ENCODE assay signal across 32 cellular contexts in genomic region chr11:121931121-121931520, GRCh38.
"Had no signal": no experiment of that assay in that cellular context is flagged by ENCODE, and none has a peak within 500 bp of the region (broad histone marks: within the 10 kb centered on the region; RNA-seq: fewer than 3 reads in every experiment).

No MANE protein-coding gene starts in this region.

- H3K4me3 ChIP-seq: body of pancreas had no signal

- H3K27me3 ChIP-seq: adrenal gland, body of pancreas, brain microvascular endothelial cell, breast epithelium had no signal

- DNase-seq: activated B cell treated with CpG ODN at 0.5 μM for 24 hours; activated CD4-positive, alpha-beta memory T cell treated with anti-CD3 and anti-CD28 coated beads for 36 hours; activated CD4-positive, alpha-beta T cell treated with anti-CD3 and anti-CD28 coated beads for 4 hours; activated CD4-positive, alpha-beta T cell treated with anti-CD3 and anti-CD28 coated beads, Interleukin-2, amount 10 ng/mL, durations not matched to agents 24 days and 14 days; activated CD4-positive, alpha-beta T cell treated with anti-CD3 and anti-CD28 coated beads, Interleukin-2, amount 50 U/mL, for 1 hour; activated CD4-positive, alpha-beta T cell treated with anti-CD3 and anti-CD28 coated beads, Interleukin-2, amount 50 U/mL, for 4 hours; activated CD4-positive, CD25-positive, alpha-beta regulatory T cell treated with anti-CD3 and anti-CD28 coated beads, Interleukin-2, amount 50 U/mL, for 72 hours; activated CD8-positive, alpha-beta memory T cell treated with anti-CD3 and anti-CD28 coated beads, Interleukin-2, amount 50 U/mL, for 4 hours; activated CD8-positive, alpha-beta T cell treated with anti-CD3 and anti-CD28 coated beads for 36 hours; activated effector memory CD4-positive, alpha-beta T cell treated with anti-CD3 and anti-CD28 coated beads, Interleukin-2, amount 50 U/mL, for 16 hours; activated gamma-delta T cell treated with Interleukin-2 at 50 U/mL for 16 hours; activated naive CD4-positive, alpha-beta T cell; activated naive CD4-positive, alpha-beta T cell treated with anti-CD3 and anti-CD28 coated beads for 36 hours; activated naive CD4-positive, alpha-beta T cell treated with anti-CD3 and anti-CD28 coated beads, Interleukin-2, amount 50 U/mL, for 16 hours; activated naive CD8-positive, alpha-beta T cell treated with anti-CD3 and anti-CD28 coated beads for 36 hours; activated T-cell treated with anti-CD3 and anti-CD28 coated beads for 4 hours; activated T-cell treated with anti-CD3 and anti-CD28 coated beads, Interleukin-2, amount 50 U/mL, for 1 hour; activated T-cell treated with anti-CD3 and anti-CD28 coated beads, Interleukin-2, amount 50 U/mL, for 4 hours; activated T-cell treated with anti-CD3 and anti-CD28 coated beads, Interleukin-2, amount 50 U/mL, for 72 hours; adrenal gland; amniotic stem cell; aorta; body of pancreas; brain microvascular endothelial cell; central memory CD4-positive, alpha-beta T cell; T-helper 2 cell; T-helper 9 cell had no signal

- H3K27ac ChIP-seq: brain microvascular endothelial cell, VCaP had no signal

- FAIRE-seq: TTC549 had no signal

- ATAC-seq: activated CD8-positive, alpha-beta T cell treated with anti-CD3 and anti-CD28 coated beads for 36 hours; activated naive CD4-positive, alpha-beta T cell treated with anti-CD3 and anti-CD28 coated beads, Interleukin-2, amount 50 U/mL, for 72 hours; activated T-cell treated with anti-CD3 and anti-CD28 coated beads, Interleukin-2, amount 50 U/mL, for 4 hours; activated T-cell treated with anti-CD3 and anti-CD28 coated beads, Interleukin-2, amount 50 U/mL, for 72 hours; activated T-helper 17 cell treated with anti-CD3 and anti-CD28 coated beads, Interleukin-2, amount 50 U/mL, for 72 hours; body of pancreas had no signal

- H3K4me1 ChIP-seq: breast epithelium had no signal

- H3K9me3 ChIP-seq: adrenal gland, body of pancreas, breast epithelium had no signal

- H3K36me3 ChIP-seq: adrenal gland, brain microvascular endothelial cell, breast epithelium had no signal
